9 cellular contexts compared by ENCODE assay signal in the genomic region with DNA sequence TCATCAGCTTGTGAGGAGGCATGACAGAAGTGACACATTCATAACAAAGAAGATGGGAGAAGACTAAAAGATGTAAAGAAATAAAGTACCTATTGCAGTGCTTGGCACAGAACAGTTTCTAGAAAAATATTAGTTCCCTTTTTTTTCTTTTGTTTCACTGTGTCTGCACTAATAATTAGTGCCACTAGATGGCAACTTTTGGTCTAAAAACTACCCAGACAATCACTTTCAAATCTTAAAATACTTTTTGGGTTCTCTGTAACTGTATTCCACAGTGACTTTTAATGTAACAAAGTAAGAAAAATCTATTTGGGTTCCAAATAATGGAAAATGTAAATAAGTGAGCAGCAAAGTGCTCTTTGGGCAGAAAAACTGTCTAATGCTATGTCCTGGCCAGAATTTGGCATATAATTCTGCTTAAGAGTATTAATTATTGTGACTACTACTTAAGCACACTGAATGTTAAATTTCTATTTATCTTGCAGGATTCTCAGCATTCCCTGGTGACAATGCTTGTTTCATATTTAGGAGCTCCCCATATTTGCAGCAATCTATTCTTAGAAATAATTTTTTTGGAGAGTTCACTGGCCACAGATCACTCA.
DNase-seq lines count a peak whose midpoint lies in the region; ATAC-seq and TF ChIP-seq lines count a peak whose summit lies in the region.
"Had no signal": no experiment of that assay in that cellular context is flagged by ENCODE, and none has a peak within 500 bp of the region (broad histone marks: within the 10 kb centered on the region; RNA-seq: fewer than 3 reads in every experiment).

No MANE protein-coding gene starts in this region.

- no peaks in the 10 kb centered on the region for H4K20me1 ChIP-seq in HCT116 (ENCODE audit: insufficient read depth)

- TF ChIP-seq RAD21 in HCT116 (IDR thresholded peaks at IDR 0.05; ENCODE audit: low read depth): peak; percentile 63

- TF ChIP-seq CTCF in HCT116 (IDR thresholded peaks at IDR 0.05 in 2 of 3, conservative IDR thresholded peaks at IDR 0.05 in 1 of 3; ENCODE audit: borderline replicate concordance in 1 of 3, insufficient read depth in 1 of 3, low read depth in 2 of 3, low read length in 2 of 3) (peak; percentile 57 to 71 (median 63); a peak in 5 of 6 replicates), chondrocyte (IDR thresholded peaks at IDR 0.05) (peak; percentile 90), mucosa of descending colon (IDR thresholded peaks at IDR 0.05) (peak; percentile 51)

- no peak overlapping the region for H3K9ac ChIP-seq in HCT116 (ENCODE audit: low read length)

- H3K36me3 ChIP-seq in HCT116 (ENCODE audit: control insufficient read depth in 1 of 2, insufficient read depth in 2 of 2, low read length in 2 of 2) (no peaks in the 10 kb centered on the region), mucosa of descending colon (ENCODE audit: low read depth) (no peaks in the 10 kb centered on the region)

- no peaks in the 10 kb centered on the region for H3K79me2 ChIP-seq in HCT116 (ENCODE audit: insufficient read depth, low read length)

- BruUV-seq in HCT116 (replicated peaks; lab: Mats Ljungman, UMichigan): no TSS peak

- no peaks in the 10 kb centered on the region for H3K9me3 ChIP-seq in HCT116 (ENCODE audit: control insufficient read depth in 1 of 2, insufficient read depth in 1 of 2, low read depth in 1 of 2, low read length in 2 of 2)
- no peaks in the 10 kb centered on the region for H3K9me3 ChIP-seq in mucosa of descending colon

- intact Hi-C loops in HCT116 (cut with micrococcal nuclease): no loop called here
- intact Hi-C loops in mucosa of descending colon (cut with DNase I, micrococcal nuclease): loop anchor here in 1 of 2 donors (10.0 kb wide), 1 partner anchor 154 kb away; the partner anchor contains the start of gene EPC1
- intact Hi-C loops in posterior cingulate gyrus (cut with DNase I): loop anchor here (1.0 to 10.0 kb wide), 3 partner anchors 136 to 176 kb away; partner anchors contain the start of gene KIF5B

- no peak overlapping the region for H3K4me2 ChIP-seq in HCT116 (ENCODE audit: low read length)

- H3K4me1 Mint-ChIP-seq in chondrocyte (ENCODE audit: low read depth): peaks cover 2% of the 10 kb centered on the region

- no peaks in the 10 kb centered on the region for H3K9me2 ChIP-seq in HCT116 (ENCODE audit: insufficient read depth)

- no peaks in the 10 kb centered on the region for H3K27me3 Mint-ChIP-seq in chondrocyte (ENCODE audit: low read depth)

- DNase-seq in NCI-H2227 treated with DMSO at 0.1 percent for 48 hours (lab: John Stamatoyannopoulos, UW): peak; percentile 4
- DNase-seq in NCI-H2227 (lab: John Stamatoyannopoulos, UW; ENCODE audit: unreplicated experiment): no peak
- DNase-seq in HCT116 (ENCODE audit: low read depth, low spot score): peak; percentile 19
- DNase-seq in NOMO-1 (lab: John Stamatoyannopoulos, UW; ENCODE audit: unreplicated experiment in 2 of 2): peak; percentile 61 to 76
- no peak for DNase-seq in chondrocyte (ENCODE audit: low spot score)
- DNase-seq in mucosa of descending colon: no peak
- no peak for DNase-seq in posterior cingulate gyrus

- H3K9me3 Mint-ChIP-seq in chondrocyte (ENCODE audit: low read depth): no peaks in the 10 kb centered on the region
- H3K9me3 Mint-ChIP-seq: activated T-cell treated with anti-CD3 and anti-CD28 coated beads, Interleukin-2, amount 50 U/mL, for 72 hours had no signal

- H3K4me1 ChIP-seq in HCT116 (ENCODE audit: control insufficient read depth in 1 of 2, insufficient read depth in 2 of 2, low read length in 2 of 2) (peaks cover 3 to 9% of the 10 kb centered on the region in 2 experiments; a peak in 3 of 4 replicates), mucosa of descending colon (ENCODE audit: low read depth) (peaks cover 5% of the 10 kb centered on the region)

- peak overlapping the region; percentile 75 for H2AFZ ChIP-seq in HCT116 (ENCODE audit: low read depth, low read length, poor library complexity, severe bottlenecking)

- no peak for TF ChIP-seq POLR2A in HCT116 (IDR thresholded peaks at IDR 0.05; ENCODE audit: borderline replicate concordance, extremely low read depth, insufficient read depth, insufficient read length)

- H3K36me3 Mint-ChIP-seq in chondrocyte (ENCODE audit: low read depth): no peaks in the 10 kb centered on the region

- no peak overlapping the region for H3K4me3 Mint-ChIP-seq in chondrocyte (ENCODE audit: unreplicated experiment)
- H3K4me3 Mint-ChIP-seq: activated T-cell treated with anti-CD3 and anti-CD28 coated beads, Interleukin-2, amount 50 U/mL, for 72 hours had no signal

- H3K27ac Mint-ChIP-seq in chondrocyte (ENCODE audit: unreplicated experiment): no peak overlapping the region
- H3K27ac Mint-ChIP-seq: activated T-cell treated with anti-CD3 and anti-CD28 coated beads, Interleukin-2, amount 50 U/mL, for 72 hours had no signal

- H3K4me3 ChIP-seq in HCT116 (replicated peaks in 1 of 2; ENCODE audit: low read depth in 1 of 2, low read length in 2 of 2): no peak overlapping the region
- no peak overlapping the region for H3K4me3 ChIP-seq in mucosa of descending colon

- ATAC-seq in HCT116 (peak; percentile 58), mucosa of descending colon (peak; percentile 39), HG03175 (IDR thresholded peaks at IDR 0.05; ENCODE audit: unreplicated experiment) (no peak)
- ATAC-seq: activated T-cell treated with anti-CD3 and anti-CD28 coated beads, Interleukin-2, amount 50 U/mL, for 72 hours had no signal

- POLR2A ChIA-PET in HCT116 (lab: Charles Lee): interaction anchor here (1.1 kb wide), 1 partner anchor 155 kb away, joined by 3 read pairs; no protein-coding TSS in a partner anchor

- no peak overlapping the region for H3K27ac ChIP-seq in HCT116 (ENCODE audit: low read depth, low read length)

- CTCF ChIA-PET in HCT116 (lab: Charles Lee): interaction anchor here (1.0 to 1.4 kb wide), 5 partner anchors 9 to 176 kb away, joined by 3 to 7 read pairs (median 4); no protein-coding TSS in a partner anchor

- H3K27me3 ChIP-seq in HCT116 (ENCODE audit: insufficient read depth, low read length): no peaks in the 10 kb centered on the region

- RAD21 ChIA-PET in HCT116 (lab: Charles Lee; ENCODE audit: low non-redundant PET in 1 of 2, low total read pairs in 2 of 2, uncharacterized antibody in 2 of 2, unreplicated experiment in 2 of 2): no interaction called here

TF ChIP-seq in HCT116, 20 proteins besides CTCF, POLR2A, EP300 and RAD21:
- no peak for TF ChIP-seq ELF1 (IDR thresholded peaks at IDR 0.05; ENCODE audit: borderline replicate concordance, low read depth)
- TF ChIP-seq ZNF274 (IDR thresholded peaks at IDR 0.05; ENCODE audit: low read depth, low read length): no peak
- 0 out of 2 replicates have a peak, but pooled peaks have one; percentile 16 for TF ChIP-seq CEBPB (IDR thresholded peaks at IDR 0.05; ENCODE audit: low read depth)
- no peak for TF ChIP-seq ZFX (IDR thresholded peaks at IDR 0.05)
- TF ChIP-seq TCF7L2 (IDR thresholded peaks at IDR 0.05; ENCODE audit: borderline replicate concordance, extremely low read depth, insufficient read depth, insufficient read length): no peak
- TF ChIP-seq JUND (IDR thresholded peaks at IDR 0.05): no peak
- TF ChIP-seq YY1 (IDR thresholded peaks at IDR 0.05; ENCODE audit: extremely low read depth, insufficient replicate concordance, low read depth, low read length): no peak
TF ChIP-seq in HCT116: peak in this region for 1.

Comparison
In these comparisons a context has a peak if more than half of its experiments do, and no peak if none do; other contexts are left out.
1. DNase-seq: peak in NCI-H2227 treated with DMSO at 0.1 percent for 48 hours (single experiment), HCT116 (single experiment) and NOMO-1 (2 of 2); none in NCI-H2227 (single experiment), chondrocyte (single experiment), mucosa of descending colon (0 of 3) and posterior cingulate gyrus (0 of 10).
2. Peak in every context shown above with its lines, with median percentiles within 50 percentile points of each other: CTCF ChIP-seq.